ENCODE assay signal across 13 cellular contexts in genomic region chr10:14584643-14585042, GRCh38.
DNase-seq lines count a peak whose midpoint lies in the region; ATAC-seq and TF ChIP-seq lines count a peak whose summit lies in the region.
"Had no signal": no experiment of that assay in that cellular context is flagged by ENCODE, and none has a peak within 500 bp of the region (broad histone marks: within the 10 kb centered on the region; RNA-seq: fewer than 3 reads in every experiment).

No MANE protein-coding gene starts in this region.

- TF ChIP-seq POLR2A in stomach (IDR thresholded peaks at IDR 0.05), result no peak

- no peak overlapping the region for H3K4me2 ChIP-seq in smooth muscle cell

- peaks cover 25% of the 10 kb centered on the region for H3K79me2 ChIP-seq in smooth muscle cell (ENCODE audit: low read depth)

- H3K27me3 ChIP-seq in dorsolateral prefrontal cortex, result no peaks in the 10 kb centered on the region
- no peaks in the 10 kb centered on the region for H3K27me3 ChIP-seq in stomach
- H3K27me3 ChIP-seq in upper lobe of right lung, result no peaks in the 10 kb centered on the region
- H3K27me3 ChIP-seq in smooth muscle cell (ENCODE audit: low read depth), result no peaks in the 10 kb centered on the region
- H3K27me3 ChIP-seq in left lung, result no peaks in the 10 kb centered on the region
- H3K27me3 ChIP-seq: sigmoid colon, thyroid gland had no signal

- H3K9me3 ChIP-seq in stomach, result no peaks in the 10 kb centered on the region
- no peaks in the 10 kb centered on the region for H3K9me3 ChIP-seq in upper lobe of right lung
- H3K9me3 ChIP-seq in smooth muscle cell (replicated peaks; ENCODE audit: low read depth), result no peaks in the 10 kb centered on the region
- H3K9me3 ChIP-seq in left lung, result no peaks in the 10 kb centered on the region
- H3K9me3 ChIP-seq: sigmoid colon, thyroid gland had no signal

- H4K20me1 ChIP-seq in smooth muscle cell (ENCODE audit: low read depth), result peaks cover 43% of the 10 kb centered on the region

- peak; percentile 53 for DNase-seq in activated naive CD4-positive, alpha-beta T cell treated with Interleukin-2 at 50 U/mL for 16 hours
- no peak for DNase-seq in activated naive CD4-positive, alpha-beta T cell (lab: John Stamatoyannopoulos, UW)
- DNase-seq in WTC11 (ENCODE audit: low spot score) (no peak), dorsolateral prefrontal cortex (no peak), stomach (peak; percentile 59), upper lobe of right lung (no peak), smooth muscle cell (lab: John Stamatoyannopoulos, UW; ENCODE audit: unreplicated experiment) (no peak), left lung (no peak)
- DNase-seq: DMS153, sigmoid colon, thyroid gland had no signal

- CTCF ChIA-PET in WTC11 (lab: Charles Lee), result no interaction called here

- H3K27ac Mint-ChIP-seq in WTC11, result peak overlapping the region; percentile 66; the same call in 1 of the 2 replicates

- H3K36me3 ChIP-seq in stomach (peaks cover 0 to 14% (median 0%) of the 10 kb centered on the region in 4 donors), upper lobe of right lung (no peaks in the 10 kb centered on the region), smooth muscle cell (ENCODE audit: low read depth) (no peaks in the 10 kb centered on the region), left lung (no peaks in the 10 kb centered on the region)
- H3K36me3 ChIP-seq: sigmoid colon, thyroid gland had no signal

- WGBS in stomach, 5 donors, result 40 to 61% (median 52%) methylated on average over 3 of the region's 3 CpGs
- 98% methylated on average over 3 of the region's 3 CpGs for WGBS in smooth muscle cell (ENCODE audit: low lambda C conversion rate)

- H3K4me3 Mint-ChIP-seq in WTC11, result no peak overlapping the region

- H3K9me3 Mint-ChIP-seq in WTC11, result no peaks in the 10 kb centered on the region

- H3K4me3 ChIP-seq in dorsolateral prefrontal cortex (no peak overlapping the region), stomach (no peak overlapping the region), upper lobe of right lung (no peak overlapping the region), smooth muscle cell (no peak overlapping the region), left lung (no peak overlapping the region)
- H3K4me3 ChIP-seq: lung, sigmoid colon, thyroid gland had no signal

- no peak overlapping the region for H2AFZ ChIP-seq in smooth muscle cell (ENCODE audit: low read depth)

- TF ChIP-seq EP300 in stomach (IDR thresholded peaks at IDR 0.05), result no peak

- no peak for ATAC-seq in WTC11
- ATAC-seq in upper lobe of right lung, result no peak
- no peak for ATAC-seq in left lung
- ATAC-seq: Right ventricle myocardium inferior had no signal

- no peaks in the 10 kb centered on the region for H3K27me3 Mint-ChIP-seq in WTC11 (ENCODE audit: low read depth)

- TF ChIP-seq CTCF in WTC11 (IDR thresholded peaks at IDR 0.05) (no peak), dorsolateral prefrontal cortex (IDR thresholded peaks at IDR 0.05 in 54 of 56, conservative IDR thresholded peaks at IDR 0.05 in 2 of 56; ENCODE audit: low read depth in 1 of 56, partially characterized antibody in 56 of 56) (no peak), stomach (IDR thresholded peaks at IDR 0.05) (no peak), upper lobe of right lung (IDR thresholded peaks at IDR 0.05) (no peak), smooth muscle cell (IDR thresholded peaks at IDR 0.05; ENCODE audit: borderline replicate concordance, insufficient read depth, poor library complexity, severe bottlenecking) (no peak), left lung (IDR thresholded peaks at IDR 0.05) (no peak)

- no peaks in the 10 kb centered on the region for H3F3A ChIP-seq in smooth muscle cell (ENCODE audit: low read depth)

- H3K4me1 ChIP-seq in stomach, result peaks cover 78 to 99% (median 83%) of the 10 kb centered on the region in 4 donors
- peaks cover 38% of the 10 kb centered on the region for H3K4me1 ChIP-seq in upper lobe of right lung
- H3K4me1 ChIP-seq in smooth muscle cell (ENCODE audit: low read depth), result peaks cover 6% of the 10 kb centered on the region
- peaks cover 9 to 80% of the 10 kb centered on the region in 2 donors for H3K4me1 ChIP-seq in left lung
- H3K4me1 ChIP-seq: thyroid gland had no signal

- intact Hi-C loops in dorsolateral prefrontal cortex (cut with DNase I) (no loop called here), stomach (cut with DNase I; ENCODE audit: low total_unique reads) (no loop called here), upper lobe of right lung (cut with DNase I) (no loop called here), left lung (cut with DNase I) (no loop called here)

- H3K9ac ChIP-seq in smooth muscle cell (ENCODE audit: low read depth), result no peak overlapping the region

- H3K36me3 Mint-ChIP-seq in WTC11, result no peaks in the 10 kb centered on the region

- peaks cover 64% of the 10 kb centered on the region for H3K4me1 Mint-ChIP-seq in WTC11

- peak overlapping the region in 30 of 59 donors; percentile 1 to 100 (median 57) for H3K27ac ChIP-seq in dorsolateral prefrontal cortex
- peak overlapping the region; percentile 22 to 90 (median 81) for H3K27ac ChIP-seq in stomach
- H3K27ac ChIP-seq in upper lobe of right lung, result no peak overlapping the region
- no peak overlapping the region for H3K27ac ChIP-seq in smooth muscle cell (ENCODE audit: low read depth)
- H3K27ac ChIP-seq in left lung, result peak overlapping the region in 1 of 2 donors; percentile 30
- H3K27ac ChIP-seq: sigmoid colon, thyroid gland had no signal

- POLR2A ChIA-PET in WTC11 (lab: Charles Lee), result no interaction called here

TF ChIP-seq in WTC11, 78 proteins besides CTCF, POLR2A, EP300 and RAD21:
- no peak for TF ChIP-seq RORB (CRISPR knock-in tag; IDR thresholded peaks at IDR 0.05)
- no peak for TF ChIP-seq EMX1 (CRISPR knock-in tag; IDR thresholded peaks at IDR 0.05)
- TF ChIP-seq CBFB (CRISPR knock-in tag; IDR thresholded peaks at IDR 0.05; ENCODE audit: low read depth), result no peak
- TF ChIP-seq MAX (CRISPR knock-in tag; IDR thresholded peaks at IDR 0.05), result no peak
- no peak for TF ChIP-seq SP1 (CRISPR knock-in tag; conservative IDR thresholded peaks at IDR 0.05)
- TF ChIP-seq STAT6 (CRISPR knock-in tag; conservative IDR thresholded peaks at IDR 0.05; ENCODE audit: low read depth), result no peak
- no peak for TF ChIP-seq ZNF317 (CRISPR knock-in tag; IDR thresholded peaks at IDR 0.05; ENCODE audit: borderline replicate concordance, low read depth)
- no peak for TF ChIP-seq JUN (CRISPR knock-in tag; IDR thresholded peaks at IDR 0.05)
- no peak for TF ChIP-seq OVOL2 (CRISPR knock-in tag; IDR thresholded peaks at IDR 0.05; ENCODE audit: borderline replicate concordance)
- TF ChIP-seq ZNF425 (CRISPR knock-in tag; conservative IDR thresholded peaks at IDR 0.05), result no peak
- TF ChIP-seq IRF2 (CRISPR knock-in tag; IDR thresholded peaks at IDR 0.05; ENCODE audit: borderline replicate concordance, low read depth), result no peak
- TF ChIP-seq PRRX2 (CRISPR knock-in tag; IDR thresholded peaks at IDR 0.05), result no peak
- TF ChIP-seq TEAD1 (CRISPR knock-in tag; IDR thresholded peaks at IDR 0.05), result no peak

Comparison
In these comparisons a context has a peak if more than half of its experiments do, and no peak if none do; other contexts are left out.
1. DNase-seq: peak in activated naive CD4-positive, alpha-beta T cell treated with Interleukin-2 at 50 U/mL for 16 hours (single experiment) and stomach (single experiment); none in activated naive CD4-positive, alpha-beta T cell (0 of 4), WTC11 (single experiment), dorsolateral prefrontal cortex (0 of 10), upper lobe of right lung (single experiment), smooth muscle cell (single experiment) and left lung (0 of 2).
2. H3K27ac ChIP-seq: peak in dorsolateral prefrontal cortex (30 of 59) and stomach (5 of 5); none in upper lobe of right lung (single experiment) and smooth muscle cell (single experiment).